Comparison of ENCODE assay signal across 1 cellular context in genomic region chr4:39180629-39181028, GRCh38.
TF ChIP-seq lines count a peak whose summit lies in the region.

No MANE protein-coding gene starts in this region.

TF ChIP-seq in HepG2, 621 proteins besides CTCF, POLR2A, EP300 and RAD21:
- TF ChIP-seq ZBTB33 (CRISPR knock-in tag; IDR thresholded peaks at IDR 0.05): peak; percentile 31; the same call in 1 of the 2 replicates
